8 cellular contexts compared by ENCODE assay signal in genomic region chr20:44594730-44595129, GRCh38. TPM values are rescaled to one million over a fixed set of nuclear protein-coding genes. Genes with fewer than 3 reads are reported as not detected.
DNase-seq lines count a peak whose midpoint lies in the region; ATAC-seq and TF ChIP-seq lines count a peak whose summit lies in the region.

No MANE protein-coding gene starts in this region.

- in situ Hi-C loops in IMR-90 (cut with MboI; ENCODE audit: low sequenced_read_pairs): no loop called here

- peak overlapping the region; percentile 40; the same call in 1 of the 2 replicates for H2AK5ac ChIP-seq in IMR-90 (ENCODE audit: low read depth, low read length)

- peaks cover 23% of the 10 kb centered on the region; the same call in 1 of the 2 replicates for H3K9me1 ChIP-seq in IMR-90 (ENCODE audit: insufficient read depth, low read length)

- BruUV-seq in IMR-90 (replicated peaks; lab: Mats Ljungman, UMichigan): no TSS peak

- H2BK20ac ChIP-seq in IMR-90 (ENCODE audit: low read depth, low read length): no peak overlapping the region

- H3K4me3 Mint-ChIP-seq in dendritic cell treated with granulocyte-macrophage colony-stimulating factor and Interleukin-4, amounts not matched to agents 40 ng/mL and 50 ng/mL, for 4 days: no peak overlapping the region
- no peak overlapping the region for H3K4me3 Mint-ChIP-seq in glutamatergic neuron (ENCODE audit: unreplicated experiment)

- POLR2A ChIA-PET in IMR-90 (lab: Charles Lee; ENCODE audit: unreplicated experiment): no interaction called here

- no peak overlapping the region for H3K4me2 ChIP-seq in IMR-90 (ENCODE audit: low read depth, low read length)

- H2AK9ac ChIP-seq in IMR-90 (replicated peaks; ENCODE audit: low read depth, low read length, poor library complexity): no peak overlapping the region

- peaks cover 59% of the 10 kb centered on the region for H3K4me1 Mint-ChIP-seq in dendritic cell treated with granulocyte-macrophage colony-stimulating factor and Interleukin-4, amounts not matched to agents 40 ng/mL and 50 ng/mL, for 4 days (ENCODE audit: low read depth)
- peaks cover 4% of the 10 kb centered on the region for H3K4me1 Mint-ChIP-seq in glutamatergic neuron (ENCODE audit: low read depth, unreplicated experiment)

- H2BK5ac ChIP-seq in IMR-90 (ENCODE audit: low read depth, low read length, poor library complexity, severe bottlenecking): no peak overlapping the region

- TF ChIP-seq POLR2A in IMR-90 (IDR thresholded peaks at IDR 0.05; ENCODE audit: low read depth, low read length): 0 out of 2 replicates have a peak, but pooled peaks have one; percentile 25

- TF ChIP-seq CTCF in IMR-90 (conservative IDR thresholded peaks at IDR 0.05; ENCODE audit: low read depth, low read length) (no peak), glutamatergic neuron (IDR thresholded peaks at IDR 0.05; ENCODE audit: partially characterized antibody, unreplicated experiment) (no peak)

- intact Hi-C loops in IMR-90 (cut with micrococcal nuclease) (no loop called here), sciatic nerve (cut with DNase I) (no loop called here)
- intact Hi-C loops in dendritic cell treated with granulocyte-macrophage colony-stimulating factor and Interleukin-4, amounts not matched to agents 40 ng/mL and 50 ng/mL, for 4 days (cut with micrococcal nuclease): loop anchor here (10.0 kb wide), 1 partner anchor 60 kb away; no protein-coding TSS in a partner anchor

- no peaks in the 10 kb centered on the region for H3K36me3 Mint-ChIP-seq in dendritic cell treated with granulocyte-macrophage colony-stimulating factor and Interleukin-4, amounts not matched to agents 40 ng/mL and 50 ng/mL, for 4 days (ENCODE audit: low read depth)
- H3K36me3 Mint-ChIP-seq in glutamatergic neuron (ENCODE audit: unreplicated experiment): no peaks in the 10 kb centered on the region

- no peak overlapping the region; the same call in 1 of the 2 replicates for H2BK120ac ChIP-seq in IMR-90 (ENCODE audit: low read depth, low read length)

- TF ChIP-seq RAD21 in IMR-90 (IDR thresholded peaks at IDR 0.05; ENCODE audit: low read length): no peak

- ATAC-seq in IMR-90 (ENCODE audit: low read depth) (peak; percentile 22; the same call in 1 of the 2 replicates), sciatic nerve (peak; percentile 64)

- H4K5ac ChIP-seq in IMR-90 (ENCODE audit: low read depth, low read length): no peak overlapping the region

- H3K4me1 ChIP-seq in IMR-90 (ENCODE audit: control insufficient read depth, insufficient read depth, low read length): peaks cover 25% of the 10 kb centered on the region

- WGBS in IMR-90 (ENCODE audit: extremely low coverage in 2 of 2, insufficient read length in 1 of 2), 2 experiments: no CpG with 5 or more reads among the region's 1 CpG

- H3K9me3 Mint-ChIP-seq in dendritic cell treated with granulocyte-macrophage colony-stimulating factor and Interleukin-4, amounts not matched to agents 40 ng/mL and 50 ng/mL, for 4 days: no peaks in the 10 kb centered on the region
- peaks cover 2% of the 10 kb centered on the region for H3K9me3 Mint-ChIP-seq in glutamatergic neuron (ENCODE audit: unreplicated experiment)

- 0 out of 2 replicates have a peak overlapping the region, but pooled peaks have one; percentile 9 for H4K91ac ChIP-seq in IMR-90 (ENCODE audit: insufficient read depth, low read depth, low read length)

- no peak overlapping the region for H2BK15ac ChIP-seq in IMR-90 (ENCODE audit: low read depth, low read length)

- H3K79me1 ChIP-seq in IMR-90 (ENCODE audit: low read depth in 1 of 2, low read length in 2 of 2): peaks cover 8 to 58% of the 10 kb centered on the region in 2 experiments; a peak in 3 of 4 replicates

- no peak overlapping the region for H3K18ac ChIP-seq in IMR-90 (ENCODE audit: low read depth, low read length)

- H3K4ac ChIP-seq in IMR-90 (ENCODE audit: low read depth, low read length): 0 out of 2 replicates have a peak overlapping the region, but pooled peaks have one; percentile 2

- peaks cover 20% of the 10 kb centered on the region for H3K36me3 ChIP-seq in IMR-90 (ENCODE audit: control insufficient read depth, insufficient read depth, low read length)

- CTCF ChIA-PET in IMR-90 (lab: Yijun Ruan, JAX): interaction anchor here (1.0 to 1.2 kb wide), 2 partner anchors 9 to 19 kb away, joined by 4 to 5 read pairs; no protein-coding TSS in a partner anchor

- peak overlapping the region; percentile 50 for H3K27ac Mint-ChIP-seq in dendritic cell treated with granulocyte-macrophage colony-stimulating factor and Interleukin-4, amounts not matched to agents 40 ng/mL and 50 ng/mL, for 4 days
- H3K27ac Mint-ChIP-seq in glutamatergic neuron (ENCODE audit: unreplicated experiment): no peak overlapping the region

- H3K4me3 ChIP-seq in IMR-90 (ENCODE audit: insufficient read depth, low read depth, low read length): no peak overlapping the region

- DNase-seq in ELR (ENCODE audit: low read depth): peak; percentile 81
- DNase-seq in IMR-90: peak; percentile 96
- DNase-seq in sciatic nerve (ENCODE audit: low spot score): no peak
- DNase-seq in LoVo (ENCODE audit: low spot score): no peak
- no peak for DNase-seq in glutamatergic neuron
- DNase-seq in dedifferentiated amniotic fluid mesenchymal stem cell (ENCODE audit: extremely low spot score): no peak
- no peak for DNase-seq in ecto neural progenitor cell (ENCODE audit: low spot score)

- no peak overlapping the region for H4K8ac ChIP-seq in IMR-90 (ENCODE audit: low read depth in 2 of 2, low read length in 2 of 2)

- no peak overlapping the region for H3K23ac ChIP-seq in IMR-90 (ENCODE audit: low read depth, low read length)

- H3K14ac ChIP-seq in IMR-90 (replicated peaks; ENCODE audit: low read depth, low read length): no peak overlapping the region

- dilution Hi-C loops in IMR-90 (cut with HindIII; ENCODE audit: low sequenced_read_pairs, unreplicated experiment): no loop called here

- no peak overlapping the region for H3K27ac ChIP-seq in IMR-90 (ENCODE audit: insufficient read depth, low read length)

- H3K9ac ChIP-seq in IMR-90 (ENCODE audit: low read depth, low read length): no peak overlapping the region

- H3K9me3 ChIP-seq in IMR-90 (ENCODE audit: control insufficient read depth, insufficient read depth, low read length): no peaks in the 10 kb centered on the region

- H4K20me1 ChIP-seq in IMR-90 (ENCODE audit: insufficient read depth, low read length): no peaks in the 10 kb centered on the region

- no peak overlapping the region for H3K56ac ChIP-seq in IMR-90 (ENCODE audit: extremely low read depth, insufficient read depth, low read length)

- no peaks in the 10 kb centered on the region for H3K27me3 Mint-ChIP-seq in dendritic cell treated with granulocyte-macrophage colony-stimulating factor and Interleukin-4, amounts not matched to agents 40 ng/mL and 50 ng/mL, for 4 days
- H3K27me3 Mint-ChIP-seq in glutamatergic neuron (ENCODE audit: unreplicated experiment): no peaks in the 10 kb centered on the region

- H2AFZ ChIP-seq in IMR-90 (replicated peaks; ENCODE audit: low read length, poor library complexity): no peak overlapping the region

- H3K27me3 ChIP-seq in IMR-90 (ENCODE audit: control insufficient read depth, insufficient read depth, low read length): no peaks in the 10 kb centered on the region

TF ChIP-seq in IMR-90, 13 proteins besides CTCF, POLR2A, EP300 and RAD21:
- no peak for TF ChIP-seq BHLHE40 (IDR thresholded peaks at IDR 0.05; ENCODE audit: low read depth, low read length)
- TF ChIP-seq USF2 (IDR thresholded peaks at IDR 0.05; ENCODE audit: low read depth, low read length): 0 out of 2 replicates have a peak, but pooled peaks have one; percentile 33
- TF ChIP-seq NFE2L2 (IDR thresholded peaks at IDR 0.05; ENCODE audit: low read depth, low read length): no peak
- TF ChIP-seq MXI1 (IDR thresholded peaks at IDR 0.05; ENCODE audit: borderline replicate concordance, low read depth, low read length): no peak
- TF ChIP-seq FOS (IDR thresholded peaks at IDR 0.05; ENCODE audit: low read depth, low read length): peak; percentile 51

RNA-seq across cellular contexts. Expression of gene PKIG, which starts 12.4 kb away (rescaled TPM):
- total RNA-seq in IMR-90 (2012; rRNA removed) (69.4 and 78.3 TPM in 2 replicates), sciatic nerve (38.2 TPM), glutamatergic neuron (ENCODE audit: unreplicated experiment) (42.0 TPM)
- polyA plus RNA-seq in IMR-90 (2012; rRNA removed): 89.6 and 91.2 TPM in 2 replicates
- polyA plus RNA-seq in IMR-90 (2012; cell fraction: cytosol; rRNA removed): 107 and 152 TPM in 2 replicates
- 30.7 and 43.9 TPM in 2 replicates for polyA plus RNA-seq in IMR-90 (2012; cell fraction: nucleus; rRNA removed; ENCODE audit: low replicate concordance)

RNA-seq across cellular contexts. Expression of gene ADA, which starts 56.8 kb away (rescaled TPM):
- total RNA-seq in IMR-90 (2012; rRNA removed) (6.9 and 8.1 TPM in 2 replicates), sciatic nerve (7.7 TPM), glutamatergic neuron (ENCODE audit: unreplicated experiment) (3.1 TPM)
- 11.0 and 11.6 TPM in 2 replicates for polyA plus RNA-seq in IMR-90 (2012; rRNA removed)
- 9.8 and 15.3 TPM in 2 replicates for polyA plus RNA-seq in IMR-90 (2012; cell fraction: cytosol; rRNA removed)
- polyA plus RNA-seq in IMR-90 (2012; cell fraction: nucleus; rRNA removed; ENCODE audit: low replicate concordance): 31.5 and 33.0 TPM in 2 replicates

Comparison
In these comparisons a context has a peak if more than half of its experiments do, and no peak if none do; other contexts are left out.
1. DNase-seq: peak in ELR (single experiment) and IMR-90 (single experiment); none in sciatic nerve (single experiment), LoVo (single experiment), glutamatergic neuron (single experiment), dedifferentiated amniotic fluid mesenchymal stem cell (single experiment) and ecto neural progenitor cell (single experiment).